Comparison of ENCODE assay signal across 15 cellular contexts in the genomic region with DNA sequence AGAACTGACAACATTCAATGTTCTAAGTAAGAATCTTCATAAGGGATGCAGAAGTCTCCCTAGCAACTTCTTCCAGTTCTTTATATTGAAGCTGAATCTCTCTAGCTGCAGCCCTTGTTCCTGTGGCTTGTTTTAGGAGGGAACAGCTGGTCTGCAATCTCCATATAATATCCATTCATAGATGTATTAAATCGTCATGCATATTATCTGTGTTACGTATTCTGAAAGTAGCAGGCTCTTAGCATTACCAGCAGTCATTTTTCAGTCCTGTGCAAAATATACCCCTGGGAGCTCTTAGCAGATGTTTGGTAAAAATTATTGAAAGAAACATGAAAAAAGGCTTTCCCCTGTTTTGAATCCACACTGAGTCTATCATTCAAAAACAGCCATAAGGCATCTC.
"Had no signal": no experiment of that assay in that cellular context is flagged by ENCODE, and none has a peak within 500 bp of the region (broad histone marks: within the 10 kb centered on the region; RNA-seq: fewer than 3 reads in every experiment).

No MANE protein-coding gene starts in this region.

- H3K4me1 Mint-ChIP-seq: stimulated activated effector memory CD8-positive, alpha-beta T cell treated with anti-CD3 and anti-CD28 coated beads, Interleukin-12 subunit alpha, Interleukin-12 subunit beta, amount 100 ng/mL, for 72 hours had no signal

- ATAC-seq: activated T-cell treated with anti-CD3 and anti-CD28 coated beads, Interleukin-2, amount 50 U/mL, for 4 hours; esophagus mucosa; natural killer cell treated with Interleukin-12 subunit alpha and Interleukin-12 subunit beta and Interleukin-15 and Interleukin-18, amount 100 ng/mL, for 72 hours; pancreas; stimulated activated effector memory CD8-positive, alpha-beta T cell treated with anti-CD3 and anti-CD28 coated beads, Interleukin-12 subunit alpha, Interleukin-12 subunit beta, amount 100 ng/mL, for 72 hours had no signal

- DNase-seq: activated CD4-positive, alpha-beta memory T cell treated with anti-CD3 and anti-CD28 coated beads for 36 hours; activated effector memory CD4-positive, alpha-beta T cell treated with anti-CD3 and anti-CD28 coated beads, Interleukin-2, amount 50 U/mL, for 16 hours; activated T-cell treated with anti-CD3 and anti-CD28 coated beads, Interleukin-2, amount 50 U/mL, for 4 hours; glutamatergic neuron; pancreas; small intestine; T-helper 9 cell; thyroid gland; uterus had no signal

- H3K36me3 Mint-ChIP-seq: activated CD4-positive, alpha-beta memory T cell treated with anti-CD3 and anti-CD28 coated beads for 36 hours; natural killer cell treated with Interleukin-12 subunit alpha and Interleukin-12 subunit beta and Interleukin-15 and Interleukin-18, amount 100 ng/mL, for 72 hours; stimulated activated effector memory CD8-positive, alpha-beta T cell treated with anti-CD3 and anti-CD28 coated beads, Interleukin-12 subunit alpha, Interleukin-12 subunit beta, amount 100 ng/mL, for 72 hours had no signal

- H3K27me3 Mint-ChIP-seq: activated CD4-positive, alpha-beta memory T cell treated with anti-CD3 and anti-CD28 coated beads for 36 hours; natural killer cell treated with Interleukin-12 subunit alpha and Interleukin-12 subunit beta and Interleukin-15 and Interleukin-18, amount 100 ng/mL, for 72 hours had no signal

- H3K4me3 ChIP-seq: breast epithelium, lung, pancreas, thyroid gland, uterus had no signal

- H3K4me3 Mint-ChIP-seq: activated CD4-positive, alpha-beta memory T cell treated with anti-CD3 and anti-CD28 coated beads for 36 hours; activated naive CD8-positive, alpha-beta T cell; activated T-cell treated with anti-CD3 and anti-CD28 coated beads, Interleukin-2, amount 50 U/mL, for 4 hours; natural killer cell treated with Interleukin-12 subunit alpha and Interleukin-12 subunit beta and Interleukin-15 and Interleukin-18, amount 100 ng/mL, for 72 hours; stimulated activated effector memory CD8-positive, alpha-beta T cell treated with anti-CD3 and anti-CD28 coated beads, Interleukin-12 subunit alpha, Interleukin-12 subunit beta, amount 100 ng/mL, for 72 hours had no signal

- H3K27ac Mint-ChIP-seq: activated CD4-positive, alpha-beta memory T cell treated with anti-CD3 and anti-CD28 coated beads for 36 hours; activated naive CD8-positive, alpha-beta T cell; natural killer cell treated with Interleukin-12 subunit alpha and Interleukin-12 subunit beta and Interleukin-15 and Interleukin-18, amount 100 ng/mL, for 72 hours; stimulated activated effector memory CD8-positive, alpha-beta T cell treated with anti-CD3 and anti-CD28 coated beads, Interleukin-12 subunit alpha, Interleukin-12 subunit beta, amount 100 ng/mL, for 72 hours had no signal

- H3K27ac ChIP-seq: breast epithelium, pancreas, thyroid gland, uterus had no signal

- H3K9me3 Mint-ChIP-seq: activated CD4-positive, alpha-beta memory T cell treated with anti-CD3 and anti-CD28 coated beads for 36 hours; activated T-cell treated with anti-CD3 and anti-CD28 coated beads, Interleukin-2, amount 50 U/mL, for 4 hours; stimulated activated effector memory CD8-positive, alpha-beta T cell treated with anti-CD3 and anti-CD28 coated beads, Interleukin-12 subunit alpha, Interleukin-12 subunit beta, amount 100 ng/mL, for 72 hours had no signal

- H3K4me1 ChIP-seq: breast epithelium, pancreas, thyroid gland, uterus had no signal

- H3K36me3 ChIP-seq: breast epithelium, pancreas, thyroid gland, uterus had no signal

- H3K27me3 ChIP-seq: breast epithelium, pancreas, thyroid gland, uterus had no signal

- H3K9me3 ChIP-seq: breast epithelium, pancreas, thyroid gland, uterus had no signal
